8 cellular contexts compared by ENCODE assay signal in the genomic region with DNA sequence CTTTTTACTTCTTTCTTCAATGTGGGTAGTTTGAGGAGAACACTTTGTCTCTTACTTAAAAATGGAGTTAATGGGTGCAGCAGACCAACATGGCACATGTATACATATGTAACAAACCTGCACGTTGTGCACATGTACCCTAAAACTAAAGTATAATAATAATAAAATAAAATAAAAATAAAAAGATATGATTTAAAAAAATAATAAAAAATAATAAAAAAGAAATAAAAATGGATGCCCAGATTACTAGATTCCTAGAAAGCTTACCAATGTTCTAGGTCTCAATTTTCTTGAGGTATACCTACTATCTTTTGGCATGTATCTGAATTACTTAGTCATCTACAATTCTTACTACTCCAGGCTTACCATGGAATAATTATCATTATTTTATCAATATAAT.
"Had no signal": no experiment of that assay in that cellular context is flagged by ENCODE, and none has a peak within 500 bp of the region (broad histone marks: within the 10 kb centered on the region; RNA-seq: fewer than 3 reads in every experiment).

No MANE protein-coding gene starts in this region.

- DNase-seq: GDM1, GF-D8 had no signal

- ATAC-seq: GM12878 had no signal

- FAIRE-seq: G401.6, GM12878, GM12891, GM12892, GM18507, GM19239 had no signal

- H3K4me3 ChIP-seq: GM12878 had no signal
